8 cellular contexts compared by ENCODE assay signal in genomic region chr6:26473758-26474438, GRCh38. TPM values are rescaled to one million over a fixed set of nuclear protein-coding genes. Genes with fewer than 3 reads are reported as not detected.
DNase-seq lines count a peak whose midpoint lies in the region; ATAC-seq and TF ChIP-seq lines count a peak whose summit lies in the region.

No MANE protein-coding gene starts in this region.

- H3K4me1 ChIP-seq in RWPE2 (ENCODE audit: insufficient read depth, poor library complexity, severe bottlenecking): peaks cover 13% of the 10 kb centered on the region
- H3K4me1 ChIP-seq in neuron (ENCODE audit: insufficient read depth, low read length): peaks cover 10% of the 10 kb centered on the region

- peak overlapping the region; percentile 87 for H2AFZ ChIP-seq in neuron (ENCODE audit: low read depth, low read length)

- H3K36me3 ChIP-seq in RWPE2 (ENCODE audit: low read depth) (peaks cover 6% of the 10 kb centered on the region), neuron (ENCODE audit: insufficient read depth, low read length) (peaks cover 4% of the 10 kb centered on the region)

- ATAC-seq in GM21576 (IDR thresholded peaks at IDR 0.05; ENCODE audit: unreplicated experiment): peak; percentile 90
- peak; percentile 95 for ATAC-seq in RWPE2 (ENCODE audit: low read depth)

- no peaks in the 10 kb centered on the region for H3K9me3 ChIP-seq in RWPE2 (ENCODE audit: severe bottlenecking)
- no peaks in the 10 kb centered on the region for H3K9me3 ChIP-seq in neuron (ENCODE audit: low read length)

- H3K4me3 ChIP-seq in Jurkat, Clone E6-1 (ENCODE audit: low read length): peak overlapping the region; percentile 89
- peak overlapping the region; percentile 37 for H3K4me3 ChIP-seq in RWPE2 (ENCODE audit: severe bottlenecking)
- H3K4me3 ChIP-seq in fibroblast of villous mesenchyme (ENCODE audit: low read depth, low read length): peak overlapping the region; percentile 61
- peak overlapping the region; percentile 68 for H3K4me3 ChIP-seq in neuron (ENCODE audit: low read length)

- no peak for TF ChIP-seq CTCF in RWPE2 (IDR thresholded peaks at IDR 0.05; ENCODE audit: poor library complexity, severe bottlenecking)
- TF ChIP-seq CTCF in fibroblast of villous mesenchyme (IDR thresholded peaks at IDR 0.05; ENCODE audit: insufficient read depth, low read depth, low read length): no peak

- H3K27me3 ChIP-seq in RWPE2 (ENCODE audit: insufficient read depth, poor library complexity, severe bottlenecking): no peaks in the 10 kb centered on the region
- no peaks in the 10 kb centered on the region for H3K27me3 ChIP-seq in neuron (ENCODE audit: insufficient read depth, low read length)

- H3K27ac ChIP-seq in RWPE2 (ENCODE audit: poor library complexity, severe bottlenecking): peak overlapping the region; percentile 88

- DNase-seq in DMS153 (lab: John Stamatoyannopoulos, UW): peak; percentile 81
- peak; percentile 98 for DNase-seq in Jurkat, Clone E6-1 (ENCODE audit: low read depth, low spot score)
- peak; percentile 79 for DNase-seq in RWPE2 (ENCODE audit: low spot score)
- peak; percentile 74 for DNase-seq in activated effector memory CD4-positive, alpha-beta T cell treated with Interleukin-2 at 50 U/mL for 16 hours
- DNase-seq in fibroblast of villous mesenchyme (ENCODE audit: low read depth): peak; percentile 96
- DNase-seq in stromal cell of bone marrow (ENCODE audit: low read depth): peak; percentile 93

RNA-seq across cellular contexts. Expression of gene BTN2A1, which starts 16.1 kb away (rescaled TPM):
- 29.9 TPM for polyA plus RNA-seq in Jurkat, Clone E6-1 (2012; ENCODE audit: insufficient read depth, insufficient read length)
- total RNA-seq in fibroblast of villous mesenchyme: 16.8 and 21.6 TPM in 2 replicates

RNA-seq across cellular contexts. Expression of gene BTN1A1, which starts 26.2 kb away (rescaled TPM):
- polyA plus RNA-seq in Jurkat, Clone E6-1 (2012; ENCODE audit: insufficient read depth, insufficient read length): not detected
- total RNA-seq in fibroblast of villous mesenchyme: not detected in 2 replicates

RNA-seq across cellular contexts. Expression of gene BTN3A3, which starts 33.6 kb away (rescaled TPM):
- polyA plus RNA-seq in Jurkat, Clone E6-1 (2012; ENCODE audit: insufficient read depth, insufficient read length): 13.9 TPM
- 14.8 and 30.7 TPM in 2 replicates for total RNA-seq in fibroblast of villous mesenchyme

Comparison
In these comparisons a context has a peak if more than half of its experiments do, and no peak if none do; other contexts are left out.
1. Peak in every context shown above with its lines: DNase-seq, ATAC-seq, H3K4me3 ChIP-seq and H3K27ac ChIP-seq.
2. H3K4me3 ChIP-seq: peak in every context shown above with its lines; median percentile 89 in Jurkat, Clone E6-1; 68 in neuron; 61 in fibroblast of villous mesenchyme; 37 in RWPE2.